12 cellular contexts compared by ENCODE assay signal in genomic region chr3:42228796-42229195, GRCh38. TPM values are rescaled to one million over a fixed set of nuclear protein-coding genes. Genes with fewer than 3 reads are reported as not detected.
DNase-seq lines count a peak whose midpoint lies in the region; TF ChIP-seq lines count a peak whose summit lies in the region.
"Had no signal": no experiment of that assay in that cellular context is flagged by ENCODE, and none has a peak within 500 bp of the region (broad histone marks: within the 10 kb centered on the region; RNA-seq: fewer than 3 reads in every experiment).

No MANE protein-coding gene starts in this region.

- DNase-seq in SIG-M5 treated with dmso at 0.1 percent for 504 hours (lab: John Stamatoyannopoulos, UW; ENCODE audit: unreplicated experiment) (peak; percentile 5), SIG-M5 (lab: John Stamatoyannopoulos, UW) (no peak), Karpas-422 (peak; percentile 49), adipocyte (ENCODE audit: low read depth) (peak; percentile 34), osteoblast (ENCODE audit: insufficient read length, low spot score, missing footprints) (no peak), DMS79 (lab: John Stamatoyannopoulos, UW) (no peak)
- DNase-seq in stimulated activated CD4-positive, alpha-beta T cell treated with anti-CD3 and anti-CD28 coated beads, Interleukin-12 subunit alpha, Interleukin-12 subunit beta, amount 100 ng/mL, for 4 hours: no peak
- no peak for DNase-seq in activated CD4-positive, alpha-beta memory T cell treated with anti-CD3 and anti-CD28 coated beads, Interleukin-2, amount 10 ng/mL, durations not matched to agents 7 days and 5 days
- DNase-seq: lower lobe of right lung, NCI-H1436 treated with DMSO at 0.1 percent for 48 hours had no signal

- POLR2A ChIA-PET in activated CD4-positive, alpha-beta memory T cell treated with anti-CD3 and anti-CD28 coated beads, Interleukin-2, amount 10 ng/mL, durations not matched to agents 7 days and 5 days (lab: Charles Lee): no interaction called here

- H3K9me3 ChIP-seq in Karpas-422 (ENCODE audit: low read length) (no peaks in the 10 kb centered on the region), adipocyte (ENCODE audit: control insufficient read depth, low read length) (no peaks in the 10 kb centered on the region), osteoblast (ENCODE audit: low read depth, low read length) (no peaks in the 10 kb centered on the region)
- H3K9me3 ChIP-seq: lower lobe of right lung had no signal

- CTCF ChIA-PET in activated CD4-positive, alpha-beta memory T cell treated with anti-CD3 and anti-CD28 coated beads, Interleukin-2, amount 10 ng/mL, durations not matched to agents 7 days and 5 days (lab: Charles Lee): interaction anchor here (1.1 kb wide), 1 partner anchor 37 kb away, joined by 5 read pairs; no protein-coding TSS in a partner anchor

- H3K4me3 ChIP-seq in Karpas-422 (ENCODE audit: low read length) (no peak overlapping the region), adipocyte (ENCODE audit: low read length) (no peak overlapping the region), osteoblast (ENCODE audit: insufficient read depth, low read length) (no peak overlapping the region)
- H3K4me3 ChIP-seq: lower lobe of right lung had no signal

- no peaks in the 10 kb centered on the region for H3K27me3 ChIP-seq in Karpas-422 (ENCODE audit: low read length)
- peaks cover under 1% of the 10 kb centered on the region for H3K27me3 ChIP-seq in adipocyte (replicated peaks; ENCODE audit: control insufficient read depth, insufficient read depth, low read length)
- peaks cover 2% of the 10 kb centered on the region for H3K27me3 ChIP-seq in osteoblast (ENCODE audit: insufficient read depth, low read length)

- H2AFZ ChIP-seq in Karpas-422 (ENCODE audit: low read length) (no peak overlapping the region), osteoblast (ENCODE audit: low read length) (no peak overlapping the region)

- H3K4me3 Mint-ChIP-seq in activated CD4-positive, alpha-beta memory T cell treated with anti-CD3 and anti-CD28 coated beads, Interleukin-2, amount 10 ng/mL, durations not matched to agents 7 days and 5 days: no peak overlapping the region
- H3K4me3 Mint-ChIP-seq: activated T-helper 1 cell treated with anti-CD3 and anti-CD28 coated beads, Interleukin-12 subunit alpha, Interleukin-12 subunit beta, Interleukin-2, Interleukin-4 antibody, amounts not matched to agents 30 ng/mL and 10 ng/mL and 1 ng/mL, durations not matched to agents 14 hours and 24 hours and 36 hours; T-helper 1 cell treated with Interleukin-12 subunit alpha and Interleukin-12 subunit beta and Interleukin-4 antibody, amounts not matched to agents 30 μg/mL and 1 μg/mL, for 36 hours had no signal

- H4K20me1 ChIP-seq in Karpas-422 (ENCODE audit: insufficient read depth, low read depth, low read length): no peaks in the 10 kb centered on the region
- H4K20me1 ChIP-seq in osteoblast (ENCODE audit: insufficient read depth, low read length): no peaks in the 10 kb centered on the region

- H3K36me3 ChIP-seq in Karpas-422 (ENCODE audit: insufficient read depth, low read length): 0 out of 2 replicates have a peak, but pooled peaks cover 9% of the 10 kb centered on the region
- H3K36me3 ChIP-seq in adipocyte (ENCODE audit: control insufficient read depth, insufficient read depth, low read length, severe bottlenecking): peaks cover 11% of the 10 kb centered on the region
- peaks cover 13% of the 10 kb centered on the region for H3K36me3 ChIP-seq in osteoblast (ENCODE audit: insufficient read depth, low read length)

- H3K9ac ChIP-seq in Karpas-422 (ENCODE audit: low read length) (no peak overlapping the region), adipocyte (ENCODE audit: low read length) (no peak overlapping the region)

- H3K4me1 Mint-ChIP-seq in activated CD4-positive, alpha-beta memory T cell treated with anti-CD3 and anti-CD28 coated beads, Interleukin-2, amount 10 ng/mL, durations not matched to agents 7 days and 5 days: peaks cover 7% of the 10 kb centered on the region

- H3K9me3 Mint-ChIP-seq in activated CD4-positive, alpha-beta memory T cell treated with anti-CD3 and anti-CD28 coated beads, Interleukin-2, amount 10 ng/mL, durations not matched to agents 7 days and 5 days: no peaks in the 10 kb centered on the region
- H3K9me3 Mint-ChIP-seq: activated T-helper 1 cell treated with anti-CD3 and anti-CD28 coated beads, Interleukin-12 subunit alpha, Interleukin-12 subunit beta, Interleukin-2, Interleukin-4 antibody, amounts not matched to agents 30 ng/mL and 10 ng/mL and 1 ng/mL, durations not matched to agents 14 hours and 24 hours and 36 hours; T-helper 1 cell treated with Interleukin-12 subunit alpha and Interleukin-12 subunit beta and Interleukin-4 antibody, amounts not matched to agents 30 μg/mL and 1 μg/mL, for 36 hours had no signal

- H3K36me3 Mint-ChIP-seq in activated CD4-positive, alpha-beta memory T cell treated with anti-CD3 and anti-CD28 coated beads, Interleukin-2, amount 10 ng/mL, durations not matched to agents 7 days and 5 days (ENCODE audit: low read depth): peaks cover 9% of the 10 kb centered on the region

- TF ChIP-seq CTCF in osteoblast (IDR thresholded peaks at IDR 0.05; ENCODE audit: extremely low read depth, low read depth, low read length): peak; percentile 32

- no peaks in the 10 kb centered on the region for H3K9me2 ChIP-seq in Karpas-422 (replicated peaks; ENCODE audit: insufficient read depth, low read length)

- H3K27ac ChIP-seq in Karpas-422 (ENCODE audit: low read length) (no peak overlapping the region), osteoblast (ENCODE audit: low read depth, low read length) (no peak overlapping the region)
- H3K27ac ChIP-seq: lower lobe of right lung had no signal

- H3K27ac Mint-ChIP-seq in activated CD4-positive, alpha-beta memory T cell treated with anti-CD3 and anti-CD28 coated beads, Interleukin-2, amount 10 ng/mL, durations not matched to agents 7 days and 5 days: no peak overlapping the region
- H3K27ac Mint-ChIP-seq: activated T-helper 1 cell treated with anti-CD3 and anti-CD28 coated beads, Interleukin-12 subunit alpha, Interleukin-12 subunit beta, Interleukin-2, Interleukin-4 antibody, amounts not matched to agents 30 ng/mL and 10 ng/mL and 1 ng/mL, durations not matched to agents 14 hours and 24 hours and 36 hours; T-helper 1 cell treated with Interleukin-12 subunit alpha and Interleukin-12 subunit beta and Interleukin-4 antibody, amounts not matched to agents 30 μg/mL and 1 μg/mL, for 36 hours had no signal

- H3K4me1 ChIP-seq in Karpas-422 (ENCODE audit: low read length) (no peaks in the 10 kb centered on the region), adipocyte (ENCODE audit: control insufficient read depth, insufficient read depth, low read length) (peaks cover 16% of the 10 kb centered on the region), osteoblast (ENCODE audit: insufficient read depth, low read length) (no peaks in the 10 kb centered on the region)
- H3K4me1 ChIP-seq: lower lobe of right lung had no signal

- H3K4me2 ChIP-seq in Karpas-422 (ENCODE audit: low read depth, low read length, poor library complexity, severe bottlenecking) (no peak overlapping the region), osteoblast (ENCODE audit: insufficient read depth, low read length) (no peak overlapping the region)

- H3K27me3 Mint-ChIP-seq in activated CD4-positive, alpha-beta memory T cell treated with anti-CD3 and anti-CD28 coated beads, Interleukin-2, amount 10 ng/mL, durations not matched to agents 7 days and 5 days: peaks cover 5% of the 10 kb centered on the region

- H3K79me2 ChIP-seq in Karpas-422 (ENCODE audit: low read length): no peaks in the 10 kb centered on the region
- no peaks in the 10 kb centered on the region for H3K79me2 ChIP-seq in osteoblast (ENCODE audit: insufficient read depth, low read length)

RNA-seq across cellular contexts. Expression of gene CCK, which starts 37.2 kb away (rescaled TPM):
- not detected in 2 replicates for total RNA-seq in Karpas-422 (2014; rRNA removed; shearing (Covaris generic); ENCODE audit: low replicate concordance)
- not detected in 2 replicates for total RNA-seq in osteoblast
- total RNA-seq in activated CD4-positive, alpha-beta memory T cell treated with anti-CD3 and anti-CD28 coated beads, Interleukin-2, amount 10 ng/mL, durations not matched to agents 7 days and 5 days: not detected
- total RNA-seq: activated T-helper 1 cell treated with anti-CD3 and anti-CD28 coated beads, Interleukin-12 subunit alpha, Interleukin-12 subunit beta, Interleukin-2, Interleukin-4 antibody, amounts not matched to agents 30 ng/mL and 10 ng/mL and 1 ng/mL, durations not matched to agents 14 hours and 24 hours and 36 hours; lower lobe of right lung had no signal

Comparison
In these comparisons a context has a peak if more than half of its experiments do, and no peak if none do; other contexts are left out.
1. DNase-seq: peak in SIG-M5 treated with dmso at 0.1 percent for 504 hours (single experiment), Karpas-422 (single experiment) and adipocyte (single experiment); none in SIG-M5 (single experiment), osteoblast (single experiment), stimulated activated CD4-positive, alpha-beta T cell treated with anti-CD3 and anti-CD28 coated beads, Interleukin-12 subunit alpha, Interleukin-12 subunit beta, amount 100 ng/mL, for 4 hours (single experiment), activated CD4-positive, alpha-beta memory T cell treated with anti-CD3 and anti-CD28 coated beads, Interleukin-2, amount 10 ng/mL, durations not matched to agents 7 days and 5 days (single experiment) and DMS79 (single experiment).